Comparison of ENCODE assay signal across 12 cellular contexts in genomic region chr12:116443706-116444589, GRCh38.
DNase-seq lines count a peak whose midpoint lies in the region; ATAC-seq lines count a peak whose summit lies in the region.
"Had no signal": no experiment of that assay in that cellular context is flagged by ENCODE, and none has a peak within 500 bp of the region (broad histone marks: within the 10 kb centered on the region; RNA-seq: fewer than 3 reads in every experiment).

No MANE protein-coding gene starts in this region.

- no peaks in the 10 kb centered on the region for H3K79me2 ChIP-seq in GM23248 (ENCODE audit: insufficient read depth)

- H3K4me1 ChIP-seq in GM23248 (ENCODE audit: insufficient read depth): no peaks in the 10 kb centered on the region
- H3K4me1 ChIP-seq: adrenal gland, upper lobe of left lung had no signal

- H3K27me3 Mint-ChIP-seq in stimulated activated naive CD8-positive, alpha-beta T cell treated with anti-CD3 and anti-CD28 coated beads, Interleukin-15, amount 100 ng/mL, for 72 hours: no peaks in the 10 kb centered on the region
- H3K27me3 Mint-ChIP-seq in activated CD8-positive, alpha-beta memory T cell treated with anti-CD3 and anti-CD28 coated beads, Interleukin-2, amount 10 ng/mL, durations not matched to agents 7 days and 5 days: peaks cover 2% of the 10 kb centered on the region

- peak overlapping the region in 1 of 2 donors; percentile 9 for H3K27ac Mint-ChIP-seq in stimulated activated naive CD8-positive, alpha-beta T cell treated with anti-CD3 and anti-CD28 coated beads, Interleukin-15, amount 100 ng/mL, for 72 hours
- H3K27ac Mint-ChIP-seq in activated CD8-positive, alpha-beta memory T cell treated with anti-CD3 and anti-CD28 coated beads, Interleukin-2, amount 10 ng/mL, durations not matched to agents 7 days and 5 days: no peak overlapping the region

- peaks cover 20% of the 10 kb centered on the region for H3K4me1 Mint-ChIP-seq in stimulated activated naive CD8-positive, alpha-beta T cell treated with anti-CD3 and anti-CD28 coated beads, Interleukin-15, amount 100 ng/mL, for 72 hours
- no peaks in the 10 kb centered on the region for H3K4me1 Mint-ChIP-seq in activated CD8-positive, alpha-beta memory T cell treated with anti-CD3 and anti-CD28 coated beads, Interleukin-2, amount 10 ng/mL, durations not matched to agents 7 days and 5 days

- in situ Hi-C loops in GM23248 (cut with MboI): no loop called here

- H3K4me3 Mint-ChIP-seq in stimulated activated naive CD8-positive, alpha-beta T cell treated with anti-CD3 and anti-CD28 coated beads, Interleukin-15, amount 100 ng/mL, for 72 hours: no peak overlapping the region
- H3K4me3 Mint-ChIP-seq in activated CD8-positive, alpha-beta memory T cell treated with anti-CD3 and anti-CD28 coated beads, Interleukin-2, amount 10 ng/mL, durations not matched to agents 7 days and 5 days: no peak overlapping the region

- H3K36me3 ChIP-seq in H7 (replicated peaks; ENCODE audit: control insufficient read depth, insufficient read depth, low read length) (no peaks in the 10 kb centered on the region), GM23248 (ENCODE audit: low read depth) (no peaks in the 10 kb centered on the region)
- H3K36me3 ChIP-seq: adrenal gland, upper lobe of left lung had no signal

- no peak overlapping the region for H3K27ac ChIP-seq in GM23248
- H3K27ac ChIP-seq: adrenal gland, upper lobe of left lung had no signal

- no peaks in the 10 kb centered on the region for H3K36me3 Mint-ChIP-seq in activated CD8-positive, alpha-beta memory T cell treated with anti-CD3 and anti-CD28 coated beads, Interleukin-2, amount 10 ng/mL, durations not matched to agents 7 days and 5 days

- CTCF ChIA-PET in activated CD8-positive, alpha-beta memory T cell treated with anti-CD3 and anti-CD28 coated beads, Interleukin-2, amount 10 ng/mL, durations not matched to agents 7 days and 5 days (lab: Charles Lee): no interaction called here

- H3K9ac ChIP-seq in GM23248: no peak overlapping the region

- H2AFZ ChIP-seq in GM23248: no peak overlapping the region

- peak; percentile 9 for DNase-seq in activated T-cell treated with anti-CD3 and anti-CD28 coated beads for 48 hours (ENCODE audit: low read depth)
- no peak for DNase-seq in activated T-cell treated with anti-CD3 and anti-CD28 coated beads for 4 hours
- peak; percentile 45 for DNase-seq in OCI-M1 (lab: John Stamatoyannopoulos, UW)
- DNase-seq in stimulated activated naive CD8-positive, alpha-beta T cell treated with anti-CD3 and anti-CD28 coated beads, Interleukin-15, amount 100 ng/mL, for 72 hours: peak; percentile 5 to 23
- no peak for DNase-seq in activated CD8-positive, alpha-beta memory T cell treated with anti-CD3 and anti-CD28 coated beads, Interleukin-2, amount 10 ng/mL, durations not matched to agents 7 days and 5 days
- no peak for DNase-seq in H7
- DNase-seq in GM23248: no peak
- DNase-seq: adrenal gland, foreskin melanocyte, NCI-H1417 had no signal

- H3K9me3 Mint-ChIP-seq in stimulated activated naive CD8-positive, alpha-beta T cell treated with anti-CD3 and anti-CD28 coated beads, Interleukin-15, amount 100 ng/mL, for 72 hours: no peaks in the 10 kb centered on the region
- no peaks in the 10 kb centered on the region for H3K9me3 Mint-ChIP-seq in activated CD8-positive, alpha-beta memory T cell treated with anti-CD3 and anti-CD28 coated beads, Interleukin-2, amount 10 ng/mL, durations not matched to agents 7 days and 5 days (ENCODE audit: low read depth)

- 75 to 80% methylated on average over 15 to 17 of the region's 17 CpGs for WGBS in GM23248 (ENCODE audit: low coverage in 1 of 2, low lambda C conversion rate in 2 of 2, missing lambda C conversion rate in 2 of 2), 2 experiments

- no peaks in the 10 kb centered on the region for H4K20me1 ChIP-seq in GM23248 (ENCODE audit: insufficient read depth)

- peak; percentile 76 for ATAC-seq in esophagus mucosa
- peak; percentile 69 for ATAC-seq in stimulated activated naive CD8-positive, alpha-beta T cell treated with anti-CD3 and anti-CD28 coated beads, Interleukin-15, amount 100 ng/mL, for 72 hours
- no peak for ATAC-seq in activated CD8-positive, alpha-beta memory T cell treated with anti-CD3 and anti-CD28 coated beads, Interleukin-2, amount 10 ng/mL, durations not matched to agents 7 days and 5 days

- no peaks in the 10 kb centered on the region for H3K9me3 ChIP-seq in GM23248 (ENCODE audit: low read depth)
- H3K9me3 ChIP-seq: adrenal gland, upper lobe of left lung had no signal

- H3K9me2 ChIP-seq in GM23248 (ENCODE audit: insufficient read depth): no peaks in the 10 kb centered on the region

- H3K4me3 ChIP-seq in H7 (ENCODE audit: insufficient read depth, low read depth, low read length) (no peak overlapping the region), GM23248 (no peak overlapping the region)
- H3K4me3 ChIP-seq: adrenal gland, upper lobe of left lung had no signal

- H3K4me2 ChIP-seq in GM23248 (ENCODE audit: unreplicated experiment): no peak overlapping the region

- no peaks in the 10 kb centered on the region for H3F3A ChIP-seq in GM23248 (ENCODE audit: insufficient read depth)

- H3K27me3 ChIP-seq in H7 (ENCODE audit: control insufficient read depth, insufficient read depth, low read length) (no peaks in the 10 kb centered on the region), GM23248 (replicated peaks; ENCODE audit: insufficient read depth) (no peaks in the 10 kb centered on the region)
- H3K27me3 ChIP-seq: adrenal gland, upper lobe of left lung had no signal

Comparison
In these comparisons a context has a peak if more than half of its experiments do, and no peak if none do; other contexts are left out.
1. DNase-seq: peak in activated T-cell treated with anti-CD3 and anti-CD28 coated beads for 48 hours (single experiment), OCI-M1 (single experiment) and stimulated activated naive CD8-positive, alpha-beta T cell treated with anti-CD3 and anti-CD28 coated beads, Interleukin-15, amount 100 ng/mL, for 72 hours (2 of 2); none in activated T-cell treated with anti-CD3 and anti-CD28 coated beads for 4 hours (single experiment), activated CD8-positive, alpha-beta memory T cell treated with anti-CD3 and anti-CD28 coated beads, Interleukin-2, amount 10 ng/mL, durations not matched to agents 7 days and 5 days (single experiment), H7 (single experiment) and GM23248 (single experiment).